In genomic region chr6:68086199-68086598, GRCh38 we compare ENCODE assay signal across 32 cellular contexts.
DNase-seq lines count a peak whose midpoint lies in the region; ATAC-seq and TF ChIP-seq lines count a peak whose summit lies in the region.
"Had no signal": no experiment of that assay in that cellular context is flagged by ENCODE, and none has a peak within 500 bp of the region (broad histone marks: within the 10 kb centered on the region; RNA-seq: fewer than 3 reads in every experiment).

No MANE protein-coding gene starts in this region.

- H2AFZ ChIP-seq in OCI-LY1 (ENCODE audit: low read length), result no peak overlapping the region

- H3K9me3 ChIP-seq in DOHH2 (ENCODE audit: control insufficient read depth, insufficient read depth, low read length), result peaks cover 18% of the 10 kb centered on the region
- H3K9me3 ChIP-seq in OCI-LY1 (ENCODE audit: low read length), result no peaks in the 10 kb centered on the region
- peaks cover 29% of the 10 kb centered on the region for H3K9me3 ChIP-seq in mucosa of descending colon
- H3K9me3 ChIP-seq: A549, body of pancreas, neutrophil, prostate gland, sigmoid colon, tibial artery, vagina had no signal

- H3K27ac ChIP-seq in DOHH2 (ENCODE audit: low read depth, low read length) (peak overlapping the region; percentile 74), OCI-LY1 (ENCODE audit: low read depth, low read length, poor library complexity, severe bottlenecking) (peak overlapping the region; percentile 81)
- H3K27ac ChIP-seq: A549, body of pancreas, left lung, neutrophil, prostate gland, sigmoid colon, stomach, tibial artery, vagina had no signal

- H3K79me2 ChIP-seq in DOHH2 (ENCODE audit: control insufficient read depth, low read length) (no peaks in the 10 kb centered on the region), OCI-LY1 (ENCODE audit: insufficient read depth, low read length) (no peaks in the 10 kb centered on the region)

- H3K4me3 ChIP-seq in DOHH2 (ENCODE audit: low read length), result peak overlapping the region; percentile 22
- no peak overlapping the region for H3K4me3 ChIP-seq in OCI-LY1 (ENCODE audit: low read depth, low read length, poor library complexity, severe bottlenecking)
- H3K4me3 ChIP-seq in mucosa of descending colon, result no peak overlapping the region
- H3K4me3 ChIP-seq: A549, body of pancreas, left lung, prostate gland, sigmoid colon, stomach, tibial artery, vagina had no signal

- H3K4me1 ChIP-seq in DOHH2 (ENCODE audit: control insufficient read depth, low read length), result peaks cover 28% of the 10 kb centered on the region
- H3K4me1 ChIP-seq in OCI-LY1 (ENCODE audit: insufficient read depth, low read length, severe bottlenecking), result peaks cover 31% of the 10 kb centered on the region
- H3K4me1 ChIP-seq in mucosa of descending colon (ENCODE audit: low read depth), result no peaks in the 10 kb centered on the region
- H3K4me1 ChIP-seq: A549, body of pancreas, left lung, prostate gland, sigmoid colon, stomach, tibial artery, vagina had no signal

- H3K27me3 ChIP-seq in DOHH2 (ENCODE audit: control insufficient read depth, low read length) (no peaks in the 10 kb centered on the region), OCI-LY1 (ENCODE audit: insufficient read depth, low read length) (no peaks in the 10 kb centered on the region)
- H3K27me3 ChIP-seq: body of pancreas, left lung, neutrophil, sigmoid colon, stomach, tibial artery, vagina had no signal

- H4K20me1 ChIP-seq in DOHH2 (ENCODE audit: control insufficient read depth, insufficient read depth, low read depth, low read length) (no peaks in the 10 kb centered on the region), OCI-LY1 (ENCODE audit: insufficient read depth, low read length) (no peaks in the 10 kb centered on the region)

- H3K36me3 ChIP-seq in DOHH2 (ENCODE audit: control insufficient read depth, low read length) (peaks cover 15% of the 10 kb centered on the region), OCI-LY1 (ENCODE audit: insufficient read depth, low read length) (no peaks in the 10 kb centered on the region), mucosa of descending colon (ENCODE audit: low read depth) (no peaks in the 10 kb centered on the region)
- H3K36me3 ChIP-seq: left lung, neutrophil, prostate gland, sigmoid colon, stomach, tibial artery, vagina had no signal

- no peak overlapping the region for H3K9ac ChIP-seq in OCI-LY1 (ENCODE audit: low read length)

- TF ChIP-seq CTCF in DOHH2 (IDR thresholded peaks at IDR 0.05; ENCODE audit: low read depth, low read length, poor library complexity, severe bottlenecking), result no peak
- no peak for TF ChIP-seq CTCF in OCI-LY1 (IDR thresholded peaks at IDR 0.05; ENCODE audit: low read length)
- no peak for TF ChIP-seq CTCF in mucosa of descending colon (IDR thresholded peaks at IDR 0.05)

- DNase-seq in activated naive CD4-positive, alpha-beta T cell treated with anti-CD3 and anti-CD28 coated beads, Interleukin-2, amount 50 U/mL, for 16 hours, result no peak
- DNase-seq in EL (no peak), left ventricle myocardium superior (no peak), mucosa of descending colon (no peak)
- DNase-seq: activated CD4-positive, alpha-beta memory T cell treated with anti-CD3 and anti-CD28 coated beads, Interleukin-2, amount 10 ng/mL, durations not matched to agents 7 days and 5 days; activated CD4-positive, alpha-beta T cell treated with anti-CD3 and anti-CD28 coated beads for 1 hour; activated CD8-positive, alpha-beta memory T cell treated with anti-CD3 and anti-CD28 coated beads, Interleukin-2, amount 50 U/mL, for 48 hours; activated naive CD4-positive, alpha-beta T cell treated with anti-CD3 and anti-CD28 coated beads, Interleukin-2, amount 10 ng/mL, durations not matched to agents 7 days and 5 days; AML-193; body of pancreas; CD4-positive, alpha-beta T cell; erythroblast; H7; left lung; NCI-H1417; NCI-H2029 treated with DMSO at 0.1 percent for 48 hours; NCI-H526 treated with DMSO at 0.1 percent for 48 hours; SIG-M5; sigmoid colon; stimulated activated CD4-positive, alpha-beta T cell treated with anti-CD3 and anti-CD28 coated beads, Interleukin-12 subunit alpha, Interleukin-12 subunit beta, amount 100 ng/mL, for 4 hours; stimulated activated CD4-positive, alpha-beta T cell treated with anti-CD3 and anti-CD28 coated beads, Interleukin-2, amount 100 ng/mL, for 48 hours; stomach; SW 1271; tibial artery had no signal

- H3K4me2 ChIP-seq in DOHH2 (ENCODE audit: low read length) (peak overlapping the region; percentile 32), OCI-LY1 (ENCODE audit: low read length) (no peak overlapping the region)
- H3K4me2 ChIP-seq: A549 had no signal

- H3F3A ChIP-seq in DOHH2 (ENCODE audit: control insufficient read depth, insufficient read depth), result 0 out of 2 replicates have a peak, but pooled peaks cover 3% of the 10 kb centered on the region
- no peaks in the 10 kb centered on the region for H3F3A ChIP-seq in OCI-LY1 (ENCODE audit: insufficient read depth, low read length)

- ATAC-seq in GM19351 (IDR thresholded peaks at IDR 0.05; ENCODE audit: unreplicated experiment) (peak; percentile 34), HG03432 (IDR thresholded peaks at IDR 0.05; ENCODE audit: unreplicated experiment) (peak; percentile 45), left ventricle myocardium superior (no peak), mucosa of descending colon (no peak)
- ATAC-seq: A549, body of pancreas, left lung had no signal

- H3K9me2 ChIP-seq in DOHH2 (replicated peaks; ENCODE audit: control insufficient read depth, low read length) (no peaks in the 10 kb centered on the region), OCI-LY1 (ENCODE audit: low read depth, low read length) (no peaks in the 10 kb centered on the region)

- intact Hi-C loops in left ventricle myocardium superior (cut with micrococcal nuclease), result no loop called here
- intact Hi-C loops in mucosa of descending colon (cut with DNase I, micrococcal nuclease), result no loop called here

Comparison
In these comparisons a context has a peak if more than half of its experiments do, and no peak if none do; other contexts are left out.
1. ATAC-seq: peak in GM19351 (single experiment) and HG03432 (single experiment); none in left ventricle myocardium superior (single experiment) and mucosa of descending colon (single experiment).